In genomic region chr2:3585239-3586109, GRCh38 we compare ENCODE assay signal across 10 cellular contexts. TPM values are rescaled to one million over a fixed set of nuclear protein-coding genes. Genes with fewer than 3 reads are reported as not detected.
DNase-seq lines count a peak whose midpoint lies in the region; ATAC-seq, FAIRE-seq and TF ChIP-seq lines count a peak whose summit lies in the region.
"Had no signal": no experiment of that assay in that cellular context is flagged by ENCODE, and none has a peak within 500 bp of the region (broad histone marks: within the 10 kb centered on the region; RNA-seq: fewer than 3 reads in every experiment).

No MANE protein-coding gene starts in this region.

- no peak overlapping the region for H3K27ac Mint-ChIP-seq in Calu3 (ENCODE audit: unreplicated experiment)
- no peak overlapping the region for H3K27ac Mint-ChIP-seq in natural killer cell treated with Interleukin-12 subunit alpha and Interleukin-12 subunit beta and Interleukin-15 and Interleukin-18, amount 100 ng/mL, for 72 hours

- H4K20me1 ChIP-seq in hepatocyte (ENCODE audit: insufficient read depth, poor library complexity, severe bottlenecking): peaks cover 1% of the 10 kb centered on the region

- peaks cover 24% of the 10 kb centered on the region for H3K36me3 Mint-ChIP-seq in Calu3 (ENCODE audit: insufficient read depth, unreplicated experiment)
- H3K36me3 Mint-ChIP-seq in natural killer cell treated with Interleukin-12 subunit alpha and Interleukin-12 subunit beta and Interleukin-15 and Interleukin-18, amount 100 ng/mL, for 72 hours: peaks cover 4% of the 10 kb centered on the region

- TF ChIP-seq CTCF in body of pancreas (IDR thresholded peaks at IDR 0.05) (no peak), hepatocyte (IDR thresholded peaks at IDR 0.05; ENCODE audit: poor library complexity) (no peak), Calu3 (IDR thresholded peaks at IDR 0.05; ENCODE audit: unreplicated experiment) (no peak)

- H3K9me3 Mint-ChIP-seq in Calu3 (ENCODE audit: low read depth, unreplicated experiment): no peaks in the 10 kb centered on the region
- H3K9me3 Mint-ChIP-seq in natural killer cell treated with Interleukin-12 subunit alpha and Interleukin-12 subunit beta and Interleukin-15 and Interleukin-18, amount 100 ng/mL, for 72 hours: no peaks in the 10 kb centered on the region

- WGBS in body of pancreas, 2 donors: 36 to 46% methylated on average over 14 to 29 of the region's 29 CpGs
- WGBS in hepatocyte (ENCODE audit: low lambda C conversion rate, missing lambda C conversion rate): 61% methylated on average over 29 of the region's 29 CpGs
- 24 to 36% (median 29%) methylated on average over 29 of the region's 29 CpGs for WGBS in small intestine, 3 donors

- H3K27ac ChIP-seq in body of pancreas: peak overlapping the region; percentile 25 to 76 (median 59)
- peak overlapping the region; percentile 74 for H3K27ac ChIP-seq in hepatocyte
- peak overlapping the region; percentile 28 to 58 for H3K27ac ChIP-seq in small intestine (ENCODE audit: low read depth in 1 of 2, low read length in 1 of 2)

- peak in 45 of 76 experiments; percentile 4 to 71 (median 26) for DNase-seq in HUDEP-2 (lab: John Stamatoyannopoulos, UW; ENCODE audit: unreplicated experiment in 76 of 76)
- peak; percentile 47 to 60 (median 49) for DNase-seq in body of pancreas
- peak; percentile 60 for DNase-seq in hepatocyte (ENCODE audit: low spot score)
- DNase-seq in small intestine: peak; percentile 30
- DNase-seq in NCI-H446 (lab: John Stamatoyannopoulos, UW): no peak
- DNase-seq in Calu3: no peak
- DNase-seq in natural killer cell treated with Interleukin-12 subunit alpha and Interleukin-12 subunit beta and Interleukin-15 and Interleukin-18, amount 100 ng/mL, for 72 hours (ENCODE audit: low spot score): no peak

- peak in 1 of 3 donors; percentile 12 for TF ChIP-seq POLR2A in body of pancreas (IDR thresholded peaks at IDR 0.05)

- no peak overlapping the region for H3K4me3 Mint-ChIP-seq in Calu3 (ENCODE audit: low read depth, unreplicated experiment)
- H3K4me3 Mint-ChIP-seq in natural killer cell treated with Interleukin-12 subunit alpha and Interleukin-12 subunit beta and Interleukin-15 and Interleukin-18, amount 100 ng/mL, for 72 hours: no peak overlapping the region

- peak; percentile 75 for ATAC-seq in body of pancreas
- ATAC-seq in HG02884 (IDR thresholded peaks at IDR 0.05; ENCODE audit: unreplicated experiment): no peak
- no peak for ATAC-seq in natural killer cell treated with Interleukin-12 subunit alpha and Interleukin-12 subunit beta and Interleukin-15 and Interleukin-18, amount 100 ng/mL, for 72 hours

- CTCF ChIA-PET in Calu3 (lab: Charles Lee): interaction anchor here (0.6 to 0.7 kb wide), 2 partner anchors 12 to 408 kb away, joined by 3 read pairs; no protein-coding TSS in a partner anchor

- peaks cover 17% of the 10 kb centered on the region for H3K4me1 ChIP-seq in body of pancreas
- H3K4me1 ChIP-seq in hepatocyte (ENCODE audit: insufficient read depth): peaks cover 12% of the 10 kb centered on the region
- H3K4me1 ChIP-seq in small intestine (ENCODE audit: control insufficient read depth in 2 of 2, insufficient read depth in 1 of 2, low read depth in 1 of 2, low read length in 1 of 2): no peaks in the 10 kb centered on the region

- no peak overlapping the region for H2AFZ ChIP-seq in hepatocyte

- H3K27me3 ChIP-seq in body of pancreas (no peaks in the 10 kb centered on the region), hepatocyte (no peaks in the 10 kb centered on the region), small intestine (ENCODE audit: control insufficient read depth in 2 of 2, insufficient read depth in 2 of 2, low read length in 2 of 2) (no peaks in the 10 kb centered on the region)

- H3K4me3 ChIP-seq in body of pancreas (no peak overlapping the region), hepatocyte (no peak overlapping the region), small intestine (ENCODE audit: low read depth in 1 of 2, low read length in 2 of 2) (peak overlapping the region in 1 of 2 donors; percentile 13)

- no TSS peak for BruUV-seq in Calu3 (replicated peaks; lab: Mats Ljungman, UMichigan)

- no peak for FAIRE-seq in small intestine (lab: Jason Lieb, UNC)
- FAIRE-seq: GM19239 had no signal

- H3K9me2 ChIP-seq in hepatocyte (replicated peaks; ENCODE audit: insufficient read depth): no peaks in the 10 kb centered on the region

- H3K9me3 ChIP-seq in body of pancreas: no peaks in the 10 kb centered on the region
- H3K9me3 ChIP-seq in hepatocyte (ENCODE audit: low read depth): no peaks in the 10 kb centered on the region
- H3K9me3 ChIP-seq in small intestine (ENCODE audit: control insufficient read depth, low read depth): no peaks in the 10 kb centered on the region

- H3K27me3 Mint-ChIP-seq in Calu3 (ENCODE audit: unreplicated experiment): no peaks in the 10 kb centered on the region
- no peaks in the 10 kb centered on the region for H3K27me3 Mint-ChIP-seq in natural killer cell treated with Interleukin-12 subunit alpha and Interleukin-12 subunit beta and Interleukin-15 and Interleukin-18, amount 100 ng/mL, for 72 hours

- H3K4me1 Mint-ChIP-seq in Calu3 (ENCODE audit: low read depth, unreplicated experiment): no peaks in the 10 kb centered on the region
- H3K4me1 Mint-ChIP-seq in natural killer cell treated with Interleukin-12 subunit alpha and Interleukin-12 subunit beta and Interleukin-15 and Interleukin-18, amount 100 ng/mL, for 72 hours (ENCODE audit: low read depth in 2 of 2): peaks cover 2 to 8% of the 10 kb centered on the region in 2 donors

- H3K36me3 ChIP-seq in body of pancreas (replicated peaks in 1 of 2; ENCODE audit: insufficient read depth in 1 of 2, low read depth in 2 of 2): peaks cover 0 to 5% of the 10 kb centered on the region in 2 donors
- no peaks in the 10 kb centered on the region for H3K36me3 ChIP-seq in hepatocyte (replicated peaks; ENCODE audit: insufficient read depth, low read depth)
- H3K36me3 ChIP-seq in small intestine (ENCODE audit: control insufficient read depth in 2 of 2, insufficient read depth in 2 of 2, low read length in 2 of 2): peaks cover 3 to 7% of the 10 kb centered on the region in 2 donors

- peak overlapping the region; percentile 61 for H3K4me2 ChIP-seq in hepatocyte

- H3K79me2 ChIP-seq in hepatocyte: peaks cover 8% of the 10 kb centered on the region

- intact Hi-C loops in body of pancreas (cut with DNase I) (no loop called here), Calu3 (cut with micrococcal nuclease; ENCODE audit: unreplicated experiment) (no loop called here)

RNA-seq across cellular contexts. Expression of gene COLEC11, which starts 9.4 kb away (rescaled TPM):
- 10 to 100 TPM; 11.5 to 15.3 TPM for total RNA-seq in body of pancreas
- total RNA-seq in hepatocyte: 22.6 TPM in 2 replicates
- polyA plus RNA-seq in hepatocyte: 20.9 and 21.5 TPM in 2 replicates
- polyA plus RNA-seq in small intestine: 1 to 10 TPM in 2 of 3 donors, not detected in 1; 2.2 to 4.1 TPM
- not detected in 2 replicates for total RNA-seq in Calu3 (2022)
- under 1 TPM in 1 of 2 donors, not detected in 1; 0.48 TPM for total RNA-seq in natural killer cell treated with Interleukin-12 subunit alpha and Interleukin-12 subunit beta and Interleukin-15 and Interleukin-18, amount 100 ng/mL, for 72 hours
- total RNA-seq: SK-MEL-5 had no signal

RNA-seq across cellular contexts. Expression of gene RPS7, which starts 10.4 kb away (rescaled TPM):
- total RNA-seq in body of pancreas (1,000 to 10,000 TPM; 1,861 to 2,092 TPM), hepatocyte (3,340 and 3,712 TPM in 2 replicates), Calu3 (2022) (1,135 and 1,226 TPM in 2 replicates)
- polyA plus RNA-seq in hepatocyte (400 and 446 TPM in 2 replicates), small intestine (1,000 to 10,000 TPM; 1,641 to 2,574 (median 2,513) TPM)
- total RNA-seq in natural killer cell treated with Interleukin-12 subunit alpha and Interleukin-12 subunit beta and Interleukin-15 and Interleukin-18, amount 100 ng/mL, for 72 hours: 1,000 to 10,000 TPM in 1 of 2 donors, 100 to 1,000 TPM in 1; 834 to 1,122 TPM

RNA-seq across cellular contexts. Expression of gene RNASEH1, which starts 27.3 kb away (rescaled TPM):
- total RNA-seq in body of pancreas (10 to 100 TPM; 10.1 to 11.2 TPM), hepatocyte (15.3 and 16.6 TPM in 2 replicates), Calu3 (2022) (29.8 and 30.2 TPM in 2 replicates)
- polyA plus RNA-seq in hepatocyte (25.6 and 26.9 TPM in 2 replicates), small intestine (10 to 100 TPM in 1 of 3 donors, 1 to 10 TPM in 2; 5.1 to 16.4 (median 5.6) TPM)
- 10 to 100 TPM; 24.7 to 47.2 TPM for total RNA-seq in natural killer cell treated with Interleukin-12 subunit alpha and Interleukin-12 subunit beta and Interleukin-15 and Interleukin-18, amount 100 ng/mL, for 72 hours

Comparison
In these comparisons a context has a peak if more than half of its experiments do, and no peak if none do; other contexts are left out.
1. DNase-seq: peak in HUDEP-2 (45 of 76), body of pancreas (4 of 4), hepatocyte (single experiment) and small intestine (single experiment); none in NCI-H446 (0 of 2), Calu3 (single experiment) and natural killer cell treated with Interleukin-12 subunit alpha and Interleukin-12 subunit beta and Interleukin-15 and Interleukin-18, amount 100 ng/mL, for 72 hours (single experiment).
2. Peak in every context shown above with its lines, with median percentiles within 50 percentile points of each other: H3K27ac ChIP-seq.